Comparison of ENCODE assay signal across 1 cellular context in genomic region chr4:1289232-1290164, GRCh38.
A peak's percentile ranks its signal among the peaks of the same experiment; 100 is the strongest.
TF ChIP-seq lines count a peak whose summit lies in the region.

TSS of gene MAEA (plus strand) at chr4:1289891. CDS start at chr4:1289914, 23 bp downstream.

TF ChIP-seq in HepG2, 621 proteins besides CTCF, POLR2A, EP300 and RAD21 (continued from another document and continues in another):
- TF ChIP-seq ZNF577 (CRISPR knock-in tag; IDR thresholded peaks at IDR 0.05; ENCODE audit: borderline replicate concordance, low read depth) = no peak
- no peak for TF ChIP-seq ZFP41 (CRISPR knock-in tag; IDR thresholded peaks at IDR 0.05; ENCODE audit: borderline replicate concordance)
- TF ChIP-seq EZH2 (conservative IDR thresholded peaks at IDR 0.05; ENCODE audit: low read depth, low read length) = no peak
- TF ChIP-seq MZF1 (CRISPR knock-in tag; IDR thresholded peaks at IDR 0.05; ENCODE audit: borderline replicate concordance) = no peak
- TF ChIP-seq ZNF318 (CRISPR knock-in tag; IDR thresholded peaks at IDR 0.05) = no peak
- no peak; the same call in 1 of the 2 replicates for TF ChIP-seq ZNF558 (CRISPR knock-in tag; IDR thresholded peaks at IDR 0.05; ENCODE audit: borderline replicate concordance)
- no peak for TF ChIP-seq AFF4 (CRISPR knock-in tag; IDR thresholded peaks at IDR 0.05)
- TF ChIP-seq HOXA3 (CRISPR knock-in tag; IDR thresholded peaks at IDR 0.05) = peak; percentile 91
- TF ChIP-seq SNRNP70 (IDR thresholded peaks at IDR 0.05; ENCODE audit: low read depth, low read length) = no peak
- TF ChIP-seq TSC22D2 (CRISPR knock-in tag; IDR thresholded peaks at IDR 0.05; ENCODE audit: borderline replicate concordance) = no peak
- no peak for TF ChIP-seq ZNF816 (CRISPR knock-in tag; IDR thresholded peaks at IDR 0.05; ENCODE audit: borderline replicate concordance)
- no peak for TF ChIP-seq RNF2 (conservative IDR thresholded peaks at IDR 0.05; ENCODE audit: low read depth)
- no peak for TF ChIP-seq NONO (IDR thresholded peaks at IDR 0.05)
- TF ChIP-seq NONO (CRISPR knock-in tag; conservative IDR thresholded peaks at IDR 0.05) = peak; percentile 87
- no peak for TF ChIP-seq ZNF557 (CRISPR knock-in tag; IDR thresholded peaks at IDR 0.05)
- TF ChIP-seq KLF12 (CRISPR knock-in tag; IDR thresholded peaks at IDR 0.05; ENCODE audit: borderline replicate concordance) = no peak
- TF ChIP-seq SMC3 (IDR thresholded peaks at IDR 0.05; ENCODE audit: low read length) = no peak
- no peak for TF ChIP-seq PTBP1 (IDR thresholded peaks at IDR 0.05; ENCODE audit: low read depth, low read length, poor library complexity, severe bottlenecking)
- peak in 1 of 2 experiments; percentile 78; a peak in 2 of 4 replicates for TF ChIP-seq KLF16 (CRISPR knock-in tag; IDR thresholded peaks at IDR 0.05)
- peak; percentile 64; the same call in 1 of the 2 replicates for TF ChIP-seq ZSCAN9 (CRISPR knock-in tag; IDR thresholded peaks at IDR 0.05; ENCODE audit: borderline replicate concordance)
- TF ChIP-seq JUND (CRISPR knock-in tag; IDR thresholded peaks at IDR 0.05) = no peak
- TF ChIP-seq, protein P1, sequence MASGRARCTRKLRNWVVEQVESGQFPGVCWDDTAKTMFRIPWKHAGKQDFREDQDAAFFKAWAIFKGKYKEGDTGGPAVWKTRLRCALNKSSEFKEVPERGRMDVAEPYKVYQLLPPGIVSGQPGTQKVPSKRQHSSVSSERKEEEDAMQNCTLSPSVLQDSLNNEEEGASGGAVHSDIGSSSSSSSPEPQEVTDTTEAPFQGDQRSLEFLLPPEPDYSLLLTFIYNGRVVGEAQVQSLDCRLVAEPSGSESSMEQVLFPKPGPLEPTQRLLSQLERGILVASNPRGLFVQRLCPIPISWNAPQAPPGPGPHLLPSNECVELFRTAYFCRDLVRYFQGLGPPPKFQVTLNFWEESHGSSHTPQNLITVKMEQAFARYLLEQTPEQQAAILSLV (CRISPR knock-in tag; IDR thresholded peaks at IDR 0.05; ENCODE audit: borderline replicate concordance) = 0 out of 2 replicates have a peak, but pooled peaks have one; percentile 19
- TF ChIP-seq ZNF547 (CRISPR knock-in tag; IDR thresholded peaks at IDR 0.05) = peak; percentile 74
- TF ChIP-seq SPEN (CRISPR knock-in tag; IDR thresholded peaks at IDR 0.05; ENCODE audit: low read depth) = peak; percentile 64
- TF ChIP-seq, protein P2, sequence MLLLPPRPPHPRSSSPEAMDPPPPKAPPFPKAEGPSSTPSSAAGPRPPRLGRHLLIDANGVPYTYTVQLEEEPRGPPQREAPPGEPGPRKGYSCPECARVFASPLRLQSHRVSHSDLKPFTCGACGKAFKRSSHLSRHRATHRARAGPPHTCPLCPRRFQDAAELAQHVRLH (CRISPR knock-in tag; IDR thresholded peaks at IDR 0.05; ENCODE audit: borderline replicate concordance, low read depth) = peak; percentile 9; the same call in 1 of the 2 replicates
- no peak for TF ChIP-seq ZKSCAN1 (IDR thresholded peaks at IDR 0.05; ENCODE audit: low read length)
- TF ChIP-seq ZNF431 (CRISPR knock-in tag; IDR thresholded peaks at IDR 0.05; ENCODE audit: borderline replicate concordance, low read depth) = no peak; the same call in 1 of the 2 replicates
- TF ChIP-seq ZNF768 (CRISPR knock-in tag; IDR thresholded peaks at IDR 0.05) = no peak
- 0 out of 2 replicates have a peak, but pooled peaks have one; percentile 13 for TF ChIP-seq SOX13 (IDR thresholded peaks at IDR 0.05)
- no peak; a peak in 1 of 4 replicates for TF ChIP-seq SOX13 (CRISPR knock-in tag; conservative IDR thresholded peaks at IDR 0.05 in 1 of 2, IDR thresholded peaks at IDR 0.05 in 1 of 2)
- TF ChIP-seq, protein P3, sequence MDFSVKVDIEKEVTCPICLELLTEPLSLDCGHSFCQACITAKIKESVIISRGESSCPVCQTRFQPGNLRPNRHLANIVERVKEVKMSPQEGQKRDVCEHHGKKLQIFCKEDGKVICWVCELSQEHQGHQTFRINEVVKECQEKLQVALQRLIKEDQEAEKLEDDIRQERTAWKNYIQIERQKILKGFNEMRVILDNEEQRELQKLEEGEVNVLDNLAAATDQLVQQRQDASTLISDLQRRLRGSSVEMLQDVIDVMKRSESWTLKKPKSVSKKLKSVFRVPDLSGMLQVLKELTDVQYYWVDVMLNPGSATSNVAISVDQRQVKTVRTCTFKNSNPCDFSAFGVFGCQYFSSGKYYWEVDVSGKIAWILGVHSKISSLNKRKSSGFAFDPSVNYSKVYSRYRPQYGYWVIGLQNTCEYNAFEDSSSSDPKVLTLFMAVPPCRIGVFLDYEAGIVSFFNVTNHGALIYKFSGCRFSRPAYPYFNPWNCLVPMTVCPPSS (IDR thresholded peaks at IDR 0.05) = no peak
- no peak for TF ChIP-seq ZNF234 (CRISPR knock-in tag; conservative IDR thresholded peaks at IDR 0.05)
- peak; percentile 68 for TF ChIP-seq AGO2 (optimal IDR thresholded peaks at IDR 0.05; ENCODE audit: low read depth, low read length)
- TF ChIP-seq ZNF749 (CRISPR knock-in tag; IDR thresholded peaks at IDR 0.05; ENCODE audit: borderline replicate concordance) = peak; percentile 34; the same call in 1 of the 2 replicates
- TF ChIP-seq ZNF446 (CRISPR knock-in tag; IDR thresholded peaks at IDR 0.05) = no peak
- TF ChIP-seq CREB3 (CRISPR knock-in tag; IDR thresholded peaks at IDR 0.05) = no peak
- TF ChIP-seq ZNF850 (CRISPR knock-in tag; conservative IDR thresholded peaks at IDR 0.05) = no peak
- no peak; the same call in 1 of the 2 replicates for TF ChIP-seq HCFC1 (IDR thresholded peaks at IDR 0.05; ENCODE audit: low read depth, low read length)
- no peak for TF ChIP-seq ZNF24 (IDR thresholded peaks at IDR 0.05)
- no peak for TF ChIP-seq AKNA (CRISPR knock-in tag; IDR thresholded peaks at IDR 0.05; ENCODE audit: borderline replicate concordance)
- TF ChIP-seq DRAP1 (CRISPR knock-in tag; IDR thresholded peaks at IDR 0.05) = peak; percentile 76
